8 cellular contexts compared by ENCODE assay signal in genomic region chr1:109277434-109278204, GRCh38. TPM values are rescaled to one million over a fixed set of nuclear protein-coding genes. Genes with fewer than 3 reads are reported as not detected.
A peak's percentile ranks its signal among the peaks of the same experiment; 100 is the strongest.
DNase-seq lines count a peak whose midpoint lies in the region; ATAC-seq and TF ChIP-seq lines count a peak whose summit lies in the region.

No MANE protein-coding gene starts in this region.

- peaks cover 2% of the 10 kb centered on the region for H3K36me3 Mint-ChIP-seq in activated T-helper 1 cell treated with anti-CD3 and anti-CD28 coated beads, Interleukin-12 subunit alpha, Interleukin-12 subunit beta, Interleukin-2, Interleukin-4 antibody, amounts not matched to agents 30 ng/mL and 10 ng/mL and 1 ng/mL, durations not matched to agents 14 hours and 24 hours and 36 hours (ENCODE audit: low read depth)
- peaks cover 32% of the 10 kb centered on the region for H3K36me3 Mint-ChIP-seq in nephron progenitor cell (ENCODE audit: low read depth)

- intact Hi-C loops in PC-9 (cut with micrococcal nuclease; ENCODE audit: unreplicated experiment): no loop called here
- intact Hi-C loops in activated T-helper 1 cell treated with anti-CD3 and anti-CD28 coated beads, Interleukin-12 subunit alpha, Interleukin-12 subunit beta, Interleukin-2, Interleukin-4 antibody, amounts not matched to agents 30 ng/mL and 10 ng/mL and 1 ng/mL, durations not matched to agents 14 hours and 24 hours and 36 hours (cut with micrococcal nuclease): loop anchor here (1.0 kb wide), 2 partner anchors 122 to 255 kb away; no protein-coding TSS in a partner anchor

- no peak overlapping the region for H2AFZ ChIP-seq in PC-9

- no peak overlapping the region for H3K27ac Mint-ChIP-seq in activated T-helper 1 cell treated with anti-CD3 and anti-CD28 coated beads, Interleukin-12 subunit alpha, Interleukin-12 subunit beta, Interleukin-2, Interleukin-4 antibody, amounts not matched to agents 30 ng/mL and 10 ng/mL and 1 ng/mL, durations not matched to agents 14 hours and 24 hours and 36 hours
- H3K27ac Mint-ChIP-seq in nephron progenitor cell: no peak overlapping the region

- peaks cover 56% of the 10 kb centered on the region for H3K79me2 ChIP-seq in PC-9 (ENCODE audit: low read depth)

- no peak overlapping the region for H3K4me3 Mint-ChIP-seq in activated T-helper 1 cell treated with anti-CD3 and anti-CD28 coated beads, Interleukin-12 subunit alpha, Interleukin-12 subunit beta, Interleukin-2, Interleukin-4 antibody, amounts not matched to agents 30 ng/mL and 10 ng/mL and 1 ng/mL, durations not matched to agents 14 hours and 24 hours and 36 hours
- no peak overlapping the region for H3K4me3 Mint-ChIP-seq in nephron progenitor cell

- H3K4me2 ChIP-seq in PC-9: peak overlapping the region; percentile 80

- POLR2A ChIA-PET in PC-9 (lab: Charles Lee; ENCODE audit: unreplicated experiment): no interaction called here

- H3K9ac ChIP-seq in HUES48 (ENCODE audit: low read depth, low read length): no peak overlapping the region

- no TSS peak for BruUV-seq in PC-9 (replicated peaks; lab: Mats Ljungman, UMichigan)

- peak overlapping the region; percentile 7; the same call in 1 of the 2 replicates for H3K27ac ChIP-seq in C4-2B
- peak overlapping the region; percentile 53 for H3K27ac ChIP-seq in HUES48 (ENCODE audit: low read depth, low read length)
- H3K27ac ChIP-seq in PC-9: peak overlapping the region; percentile 78
- peak overlapping the region; percentile 95 for H3K27ac ChIP-seq in substantia nigra (ENCODE audit: low read depth, low read length, poor library complexity, severe bottlenecking)

- H3K9me3 ChIP-seq in HUES48 (ENCODE audit: control insufficient read depth, insufficient read depth, low read length) (no peaks in the 10 kb centered on the region), PC-9 (ENCODE audit: insufficient read depth, low read depth) (no peaks in the 10 kb centered on the region)

- peaks cover 16% of the 10 kb centered on the region for H3K4me1 Mint-ChIP-seq in activated T-helper 1 cell treated with anti-CD3 and anti-CD28 coated beads, Interleukin-12 subunit alpha, Interleukin-12 subunit beta, Interleukin-2, Interleukin-4 antibody, amounts not matched to agents 30 ng/mL and 10 ng/mL and 1 ng/mL, durations not matched to agents 14 hours and 24 hours and 36 hours (ENCODE audit: low read depth)
- peaks cover 87% of the 10 kb centered on the region for H3K4me1 Mint-ChIP-seq in nephron progenitor cell

- DNase-seq in PC-9 (peak; percentile 67 to 76), fibroblast of pulmonary artery (ENCODE audit: low read depth) (peak; percentile 80), nephron progenitor cell (peak; percentile 83), substantia nigra (lab: John Stamatoyannopoulos, UW) (peak in 46 of 49 donors; percentile 33 to 85 (median 70))
- DNase-seq in activated T-helper 1 cell treated with anti-CD3 and anti-CD28 coated beads, Interleukin-12 subunit alpha, Interleukin-12 subunit beta, Interleukin-2, Interleukin-4 antibody, amounts not matched to agents 30 ng/mL and 10 ng/mL and 1 ng/mL, durations not matched to agents 14 hours and 24 hours and 36 hours (ENCODE audit: low spot score): peak; percentile 58

- H3K27me3 Mint-ChIP-seq in activated T-helper 1 cell treated with anti-CD3 and anti-CD28 coated beads, Interleukin-12 subunit alpha, Interleukin-12 subunit beta, Interleukin-2, Interleukin-4 antibody, amounts not matched to agents 30 ng/mL and 10 ng/mL and 1 ng/mL, durations not matched to agents 14 hours and 24 hours and 36 hours (ENCODE audit: insufficient read depth): no peaks in the 10 kb centered on the region
- no peaks in the 10 kb centered on the region for H3K27me3 Mint-ChIP-seq in nephron progenitor cell (ENCODE audit: low read depth, poor library complexity)

- no peaks in the 10 kb centered on the region for H4K20me1 ChIP-seq in PC-9 (ENCODE audit: insufficient read depth)

- peaks cover 37% of the 10 kb centered on the region for H3K36me3 ChIP-seq in HUES48 (ENCODE audit: control insufficient read depth, insufficient read depth, low read length)
- 0 out of 2 replicates have a peak, but pooled peaks cover 8% of the 10 kb centered on the region for H3K36me3 ChIP-seq in PC-9 (ENCODE audit: low read depth)

- peak; percentile 96 for TF ChIP-seq CTCF in C4-2B (conservative IDR thresholded peaks at IDR 0.05)
- peak; percentile 96 for TF ChIP-seq CTCF in PC-9 (conservative IDR thresholded peaks at IDR 0.05)
- peak; percentile 95 for TF ChIP-seq CTCF in fibroblast of pulmonary artery (IDR thresholded peaks at IDR 0.05; ENCODE audit: low read length, missing control alignments)
- peak; percentile 93 for TF ChIP-seq CTCF in nephron progenitor cell (IDR thresholded peaks at IDR 0.05)

- CTCF ChIA-PET in PC-9 (lab: Charles Lee): interaction anchor here (0.6 to 1.5 kb wide), 6 partner anchors 75 to 228 kb away, joined by 3 to 11 read pairs (median 4); no protein-coding TSS in a partner anchor

- H3K4me3 ChIP-seq in HUES48 (ENCODE audit: low read depth, low read length) (no peak overlapping the region), PC-9 (no peak overlapping the region), fibroblast of pulmonary artery (replicated peaks; ENCODE audit: low read depth, low read length) (no peak overlapping the region)

- H3F3A ChIP-seq in PC-9 (ENCODE audit: insufficient read depth, low read depth): peaks cover 61% of the 10 kb centered on the region

- H3K27me3 ChIP-seq in HUES48 (ENCODE audit: control insufficient read depth, insufficient read depth, low read length) (no peaks in the 10 kb centered on the region), PC-9 (ENCODE audit: insufficient read depth, low read depth) (no peaks in the 10 kb centered on the region)

- no peaks in the 10 kb centered on the region for H3K9me2 ChIP-seq in PC-9 (ENCODE audit: insufficient read depth)

- no peaks in the 10 kb centered on the region for H3K9me3 Mint-ChIP-seq in activated T-helper 1 cell treated with anti-CD3 and anti-CD28 coated beads, Interleukin-12 subunit alpha, Interleukin-12 subunit beta, Interleukin-2, Interleukin-4 antibody, amounts not matched to agents 30 ng/mL and 10 ng/mL and 1 ng/mL, durations not matched to agents 14 hours and 24 hours and 36 hours
- no peaks in the 10 kb centered on the region for H3K9me3 Mint-ChIP-seq in nephron progenitor cell

- peak; percentile 70 for ATAC-seq in GM19328 (IDR thresholded peaks at IDR 0.05; ENCODE audit: unreplicated experiment)

- H3K4me1 ChIP-seq in HUES48 (ENCODE audit: control insufficient read depth, insufficient read depth, low read length): peaks cover 37% of the 10 kb centered on the region
- peaks cover 70% of the 10 kb centered on the region for H3K4me1 ChIP-seq in PC-9 (replicated peaks; ENCODE audit: insufficient read depth)

RNA-seq across cellular contexts. Expression of gene PSRC1, which starts 5.3 kb away (rescaled TPM):
- total RNA-seq in PC-9 (2021): 26.4 and 28.6 TPM in 2 replicates
- total RNA-seq in activated T-helper 1 cell treated with anti-CD3 and anti-CD28 coated beads, Interleukin-12 subunit alpha, Interleukin-12 subunit beta, Interleukin-2, Interleukin-4 antibody, amounts not matched to agents 30 ng/mL and 10 ng/mL and 1 ng/mL, durations not matched to agents 14 hours and 24 hours and 36 hours: 3.6 and 5.5 TPM in 2 replicates

RNA-seq across cellular contexts. Expression of gene CELSR2, which starts 28.3 kb away (rescaled TPM):
- 19.0 and 19.5 TPM in 2 replicates for total RNA-seq in PC-9 (2021)
- total RNA-seq in activated T-helper 1 cell treated with anti-CD3 and anti-CD28 coated beads, Interleukin-12 subunit alpha, Interleukin-12 subunit beta, Interleukin-2, Interleukin-4 antibody, amounts not matched to agents 30 ng/mL and 10 ng/mL and 1 ng/mL, durations not matched to agents 14 hours and 24 hours and 36 hours: 4.1 and 4.9 TPM in 2 replicates

RNA-seq across cellular contexts. Expression of gene MYBPHL, which starts 29.2 kb away (rescaled TPM):
- total RNA-seq in PC-9 (2021): not detected in 2 replicates
- not detected in 2 replicates for total RNA-seq in activated T-helper 1 cell treated with anti-CD3 and anti-CD28 coated beads, Interleukin-12 subunit alpha, Interleukin-12 subunit beta, Interleukin-2, Interleukin-4 antibody, amounts not matched to agents 30 ng/mL and 10 ng/mL and 1 ng/mL, durations not matched to agents 14 hours and 24 hours and 36 hours

Comparison
In these comparisons a context has a peak if more than half of its experiments do, and no peak if none do; other contexts are left out.
1. H3K27ac ChIP-seq: peak in every context shown above with its lines; median percentile 95 in substantia nigra; 78 in PC-9; 53 in HUES48; 7 in C4-2B.